11 cellular contexts compared by ENCODE assay signal in the genomic region with DNA sequence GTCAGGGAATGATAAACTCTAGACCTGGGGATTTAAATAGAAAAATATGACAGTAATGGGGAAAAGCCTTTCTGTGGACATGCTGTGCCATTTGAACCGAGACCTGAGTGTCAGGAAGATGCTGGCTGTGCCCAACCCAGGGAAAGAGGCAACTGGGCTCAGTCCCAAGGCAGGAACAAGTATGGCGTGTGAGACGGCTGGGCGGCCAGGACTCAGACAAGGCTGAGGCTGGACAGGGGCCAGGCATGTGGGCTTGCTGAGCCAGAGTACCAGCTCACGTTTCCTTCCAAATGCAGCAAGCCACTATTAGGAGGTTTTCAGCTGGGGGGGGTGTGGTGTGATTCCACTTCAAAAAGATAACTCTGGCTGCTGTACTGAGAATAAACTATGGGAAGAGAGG.
DNase-seq lines count a peak whose midpoint lies in the region; ATAC-seq and TF ChIP-seq lines count a peak whose summit lies in the region.
"Had no signal": no experiment of that assay in that cellular context is flagged by ENCODE, and none has a peak within 500 bp of the region (broad histone marks: within the 10 kb centered on the region; RNA-seq: fewer than 3 reads in every experiment).

No MANE protein-coding gene starts in this region.

- TF ChIP-seq CTCF in HFF-Myc (IDR thresholded peaks at IDR 0.05; ENCODE audit: low read depth, low read length, missing control alignments) = no peak

- no peaks in the 10 kb centered on the region for H3K27me3 Mint-ChIP-seq in central memory CD8-positive, alpha-beta T cell

- DNase-seq in Ammon's horn (ENCODE audit: low spot score) (peak; percentile 47), HFF-Myc (ENCODE audit: extremely low read depth, low read depth) (peak; percentile 7), iris pigment epithelial cell (ENCODE audit: low read depth) (peak; percentile 12), dedifferentiated amniotic fluid mesenchymal stem cell (ENCODE audit: extremely low spot score) (no peak), GDM1 (lab: John Stamatoyannopoulos, UW) (no peak)
- no peak for DNase-seq in central memory CD8-positive, alpha-beta T cell (ENCODE audit: low spot score in 2 of 2)
- DNase-seq: colonic mucosa, NCI-H1436 treated with DMSO at 0.1 percent for 48 hours had no signal

- H3K4me1 Mint-ChIP-seq in central memory CD8-positive, alpha-beta T cell = peaks cover 31% of the 10 kb centered on the region

- H3K36me3 Mint-ChIP-seq in central memory CD8-positive, alpha-beta T cell (ENCODE audit: insufficient read depth) = peaks cover 74% of the 10 kb centered on the region

- no peak overlapping the region for H3K4me3 ChIP-seq in HFF-Myc (replicated peaks; ENCODE audit: low read depth, low read length)
- H3K4me3 ChIP-seq: colonic mucosa, vagina had no signal

- no peaks in the 10 kb centered on the region for H3K9me3 Mint-ChIP-seq in central memory CD8-positive, alpha-beta T cell

- H3K27ac Mint-ChIP-seq in central memory CD8-positive, alpha-beta T cell (ENCODE audit: low read depth) = peak overlapping the region; percentile 44

- H3K4me3 Mint-ChIP-seq in central memory CD8-positive, alpha-beta T cell = no peak overlapping the region

- no peak for ATAC-seq in central memory CD8-positive, alpha-beta T cell (replicated peaks; ENCODE audit: extremely low read depth, poor library complexity, severe bottlenecking)
- no peak for ATAC-seq in HG02840 (IDR thresholded peaks at IDR 0.05; ENCODE audit: low FRiP score, unreplicated experiment)
- no peak for ATAC-seq in GM21576 (IDR thresholded peaks at IDR 0.05; ENCODE audit: unreplicated experiment)

Comparison
In these comparisons a context has a peak if more than half of its experiments do, and no peak if none do; other contexts are left out.
1. DNase-seq: peak in Ammon's horn (single experiment), HFF-Myc (single experiment) and iris pigment epithelial cell (single experiment); none in central memory CD8-positive, alpha-beta T cell (0 of 2), dedifferentiated amniotic fluid mesenchymal stem cell (single experiment) and GDM1 (single experiment).